Comparison of ENCODE assay signal across 5 cellular contexts in the genomic region with DNA sequence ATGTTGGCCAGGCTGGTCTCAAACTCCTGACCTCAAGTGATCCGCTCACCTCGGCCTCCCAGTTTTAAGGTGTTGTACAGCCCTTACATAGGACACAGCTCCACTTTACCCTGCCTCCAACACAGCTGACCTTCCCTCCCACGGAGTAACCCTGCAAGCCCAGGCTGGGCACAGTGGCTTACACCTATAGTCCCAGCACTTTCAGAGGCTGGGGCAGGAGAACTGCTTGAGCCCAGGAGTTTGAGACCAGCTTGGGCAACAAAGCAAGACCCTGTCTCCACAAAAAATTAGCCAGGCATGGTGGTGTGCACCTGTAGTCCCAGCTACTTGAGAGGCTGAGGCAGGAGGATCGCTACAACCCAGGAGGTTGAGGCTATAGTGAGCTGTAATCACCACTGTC. TPM values are rescaled to one million over a fixed set of nuclear protein-coding genes. Genes with fewer than 3 reads are reported as not detected.
DNase-seq lines count a peak whose midpoint lies in the region; ATAC-seq and TF ChIP-seq lines count a peak whose summit lies in the region.
"Not testable (repeated sequence)": the region's sequence is repeated elsewhere in the genome, so short reads cannot be mapped to it uniquely, and the experiment has no call there.

No MANE protein-coding gene starts in this region.

- DNase-seq in activated CD8-positive, alpha-beta T cell treated with anti-CD3 and anti-CD28 coated beads, Interleukin-2, amount 10 ng/mL, durations not matched to agents 7 days and 5 days; activated naive CD8-positive, alpha-beta T cell treated with anti-CD3 and anti-CD28 coated beads, Interleukin-2, amount 50 U/mL, for 24 hours; immature natural killer cell; progenitor cell of endocrine pancreas (ENCODE audit: low spot score, unreplicated experiment): not testable (repeated sequence)

- H3K27ac Mint-ChIP-seq in IgD-negative memory B cell (peak overlapping the region in 2 of 3 donors; percentile 5 to 83), immature natural killer cell (peak overlapping the region in 5 of 6 donors; percentile 49 to 90 (median 85)), progenitor cell of endocrine pancreas (peak overlapping the region; percentile 91)
- peak overlapping the region; percentile 68 for H3K27ac Mint-ChIP-seq in activated CD8-positive, alpha-beta T cell treated with anti-CD3 and anti-CD28 coated beads, Interleukin-2, amount 10 ng/mL, durations not matched to agents 7 days and 5 days
- H3K27ac Mint-ChIP-seq in activated naive CD8-positive, alpha-beta T cell treated with anti-CD3 and anti-CD28 coated beads, Interleukin-2, amount 50 U/mL, for 24 hours, result peak overlapping the region; percentile 9

- TF ChIP-seq CTCF in progenitor cell of endocrine pancreas (IDR thresholded peaks at IDR 0.05; ENCODE audit: unreplicated experiment), result not testable (repeated sequence)

- H3K36me3 Mint-ChIP-seq in IgD-negative memory B cell; activated naive CD8-positive, alpha-beta T cell treated with anti-CD3 and anti-CD28 coated beads, Interleukin-2, amount 50 U/mL, for 24 hours (ENCODE audit: low read depth); immature natural killer cell; progenitor cell of endocrine pancreas (ENCODE audit: insufficient read depth): not testable (repeated sequence)
- H3K36me3 Mint-ChIP-seq in activated CD8-positive, alpha-beta T cell treated with anti-CD3 and anti-CD28 coated beads, Interleukin-2, amount 10 ng/mL, durations not matched to agents 7 days and 5 days (ENCODE audit: low read depth), result peaks cover 30% of the 10 kb centered on the region

- H3K9me3 Mint-ChIP-seq in IgD-negative memory B cell; activated CD8-positive, alpha-beta T cell treated with anti-CD3 and anti-CD28 coated beads, Interleukin-2, amount 10 ng/mL, durations not matched to agents 7 days and 5 days (ENCODE audit: insufficient read depth); activated naive CD8-positive, alpha-beta T cell treated with anti-CD3 and anti-CD28 coated beads, Interleukin-2, amount 50 U/mL, for 24 hours; immature natural killer cell; progenitor cell of endocrine pancreas (ENCODE audit: low read depth): not testable (repeated sequence)

- ATAC-seq in activated CD8-positive, alpha-beta T cell treated with anti-CD3 and anti-CD28 coated beads, Interleukin-2, amount 10 ng/mL, durations not matched to agents 7 days and 5 days; activated naive CD8-positive, alpha-beta T cell treated with anti-CD3 and anti-CD28 coated beads, Interleukin-2, amount 50 U/mL, for 24 hours: not testable (repeated sequence)

- POLR2A ChIA-PET in activated CD8-positive, alpha-beta T cell treated with anti-CD3 and anti-CD28 coated beads, Interleukin-2, amount 10 ng/mL, durations not matched to agents 7 days and 5 days (lab: Charles Lee), result interaction anchor here (0.6 to 15.7 kb wide), 3 partner anchors 12 to 53 kb away, joined by 3 to 400 read pairs (median 4); a partner anchor contains a TSS

- not testable (repeated sequence) for H3K27me3 Mint-ChIP-seq in IgD-negative memory B cell; activated CD8-positive, alpha-beta T cell treated with anti-CD3 and anti-CD28 coated beads, Interleukin-2, amount 10 ng/mL, durations not matched to agents 7 days and 5 days (ENCODE audit: low read depth); activated naive CD8-positive, alpha-beta T cell treated with anti-CD3 and anti-CD28 coated beads, Interleukin-2, amount 50 U/mL, for 24 hours; progenitor cell of endocrine pancreas
- peaks cover 10 to 20% (median 14%) of the 10 kb centered on the region in 3 donors for H3K27me3 Mint-ChIP-seq in immature natural killer cell (ENCODE audit: low read depth in 3 of 3)

- H3K4me3 Mint-ChIP-seq in IgD-negative memory B cell, result peak overlapping the region in 1 of 4 donors; percentile 96
- not testable (repeated sequence) for H3K4me3 Mint-ChIP-seq in activated CD8-positive, alpha-beta T cell treated with anti-CD3 and anti-CD28 coated beads, Interleukin-2, amount 10 ng/mL, durations not matched to agents 7 days and 5 days; activated naive CD8-positive, alpha-beta T cell treated with anti-CD3 and anti-CD28 coated beads, Interleukin-2, amount 50 U/mL, for 24 hours; progenitor cell of endocrine pancreas (ENCODE audit: low read depth)
- peak overlapping the region in 1 of 5 donors; percentile 12 for H3K4me3 Mint-ChIP-seq in immature natural killer cell

- CTCF ChIA-PET in activated CD8-positive, alpha-beta T cell treated with anti-CD3 and anti-CD28 coated beads, Interleukin-2, amount 10 ng/mL, durations not matched to agents 7 days and 5 days (lab: Charles Lee), result interaction anchor here (1.1 to 9.4 kb wide), 10 partner anchors 8 to 65 kb away, joined by 3 to 143 read pairs (median 11); a partner anchor contains a TSS

- H3K4me1 Mint-ChIP-seq in IgD-negative memory B cell, result peaks cover 10 to 17% (median 15%) of the 10 kb centered on the region in 3 donors
- H3K4me1 Mint-ChIP-seq in activated CD8-positive, alpha-beta T cell treated with anti-CD3 and anti-CD28 coated beads, Interleukin-2, amount 10 ng/mL, durations not matched to agents 7 days and 5 days (ENCODE audit: low read depth), result peaks cover 73% of the 10 kb centered on the region
- H3K4me1 Mint-ChIP-seq in activated naive CD8-positive, alpha-beta T cell treated with anti-CD3 and anti-CD28 coated beads, Interleukin-2, amount 50 U/mL, for 24 hours, result peaks cover 62% of the 10 kb centered on the region
- H3K4me1 Mint-ChIP-seq in immature natural killer cell, result peaks cover 60 to 66% of the 10 kb centered on the region in 2 donors
- H3K4me1 Mint-ChIP-seq in progenitor cell of endocrine pancreas (ENCODE audit: low read depth), result peaks cover 45% of the 10 kb centered on the region

RNA-seq across cellular contexts. Expression of a gene that starts 3.6 kb away (rescaled TPM):
- 7.4 TPM for polyA plus RNA-seq in IgD-negative memory B cell
- 10 to 100 TPM; 24.7 to 25.6 TPM for total RNA-seq in activated CD8-positive, alpha-beta T cell treated with anti-CD3 and anti-CD28 coated beads, Interleukin-2, amount 10 ng/mL, durations not matched to agents 7 days and 5 days
- polyA plus RNA-seq in immature natural killer cell, result 10 to 100 TPM in 2 of 3 donors, 1 to 10 TPM in 1; 8.2 to 14.5 (median 12.1) TPM
- total RNA-seq in progenitor cell of endocrine pancreas, result 52.5 and 53.6 TPM in 2 replicates

RNA-seq across cellular contexts. Expression of a gene that starts 5.6 kb away (rescaled TPM):
- polyA plus RNA-seq in IgD-negative memory B cell, result 55.0 TPM
- total RNA-seq in activated CD8-positive, alpha-beta T cell treated with anti-CD3 and anti-CD28 coated beads, Interleukin-2, amount 10 ng/mL, durations not matched to agents 7 days and 5 days, result 100 to 1,000 TPM; 131 TPM
- polyA plus RNA-seq in immature natural killer cell, result 10 to 100 TPM; 76.9 to 99.5 (median 81.5) TPM
- total RNA-seq in progenitor cell of endocrine pancreas, result 89.3 and 93.1 TPM in 2 replicates

RNA-seq across cellular contexts. Expression of a gene that starts 32.1 kb away (rescaled TPM):
- polyA plus RNA-seq in IgD-negative memory B cell, result 1.1 TPM
- 10 to 100 TPM; 18.1 to 20.2 TPM for total RNA-seq in activated CD8-positive, alpha-beta T cell treated with anti-CD3 and anti-CD28 coated beads, Interleukin-2, amount 10 ng/mL, durations not matched to agents 7 days and 5 days
- polyA plus RNA-seq in immature natural killer cell, result 1 to 10 TPM in 1 of 3 donors, under 1 TPM in 2; 0.31 to 1.8 (median 0.73) TPM
- 11.6 and 14.0 TPM in 2 replicates for total RNA-seq in progenitor cell of endocrine pancreas

RNA-seq across cellular contexts. Expression of a gene that starts 38.5 kb away (rescaled TPM):
- polyA plus RNA-seq in IgD-negative memory B cell (51.3 TPM), immature natural killer cell (10 to 100 TPM; 57.1 to 83.6 (median 66.8) TPM)
- 10 to 100 TPM; 90.7 to 91.9 TPM for total RNA-seq in activated CD8-positive, alpha-beta T cell treated with anti-CD3 and anti-CD28 coated beads, Interleukin-2, amount 10 ng/mL, durations not matched to agents 7 days and 5 days
- 6.1 and 6.7 TPM in 2 replicates for total RNA-seq in progenitor cell of endocrine pancreas

RNA-seq across cellular contexts. Expression of a gene that starts 45.1 kb away (rescaled TPM):
- polyA plus RNA-seq in IgD-negative memory B cell, result 108 TPM
- total RNA-seq in activated CD8-positive, alpha-beta T cell treated with anti-CD3 and anti-CD28 coated beads, Interleukin-2, amount 10 ng/mL, durations not matched to agents 7 days and 5 days, result 100 to 1,000 TPM; 154 to 162 TPM
- polyA plus RNA-seq in immature natural killer cell, result 100 to 1,000 TPM in 2 of 3 donors, 10 to 100 TPM in 1; 96.4 to 159 (median 143) TPM
- total RNA-seq in progenitor cell of endocrine pancreas, result 27.6 and 31.5 TPM in 2 replicates

Comparison
In these comparisons a context has a peak if more than half of its experiments do, and no peak if none do; other contexts are left out.
1. H3K27ac Mint-ChIP-seq: peak in every context shown above with its lines; median percentile 91 in progenitor cell of endocrine pancreas; 85 in immature natural killer cell; 68 in activated CD8-positive, alpha-beta T cell treated with anti-CD3 and anti-CD28 coated beads, Interleukin-2, amount 10 ng/mL, durations not matched to agents 7 days and 5 days; 44 in IgD-negative memory B cell; 9 in activated naive CD8-positive, alpha-beta T cell treated with anti-CD3 and anti-CD28 coated beads, Interleukin-2, amount 50 U/mL, for 24 hours.